In the genomic region with DNA sequence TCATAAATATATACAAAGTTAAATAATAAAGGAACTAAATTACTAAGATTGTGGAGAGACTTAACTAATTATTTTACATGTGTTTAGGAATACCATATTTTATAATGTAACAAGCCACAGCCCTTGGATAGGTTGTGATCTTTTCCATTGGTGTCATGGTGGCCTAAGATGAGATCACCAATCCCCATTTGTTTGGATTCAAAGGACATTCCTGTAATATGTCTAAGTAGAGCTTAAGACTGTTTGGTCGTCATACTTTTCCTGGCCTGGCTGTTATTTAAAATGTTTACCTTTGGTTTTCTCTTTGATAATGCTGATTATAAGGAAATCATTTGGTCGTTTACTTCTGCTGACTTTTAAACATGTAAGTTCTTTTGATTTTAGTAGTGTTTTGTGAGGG, we compare ENCODE assay signal across 11 cellular contexts.
DNase-seq lines count a peak whose midpoint lies in the region; ATAC-seq and TF ChIP-seq lines count a peak whose summit lies in the region.
"Had no signal": no experiment of that assay in that cellular context is flagged by ENCODE, and none has a peak within 500 bp of the region (broad histone marks: within the 10 kb centered on the region; RNA-seq: fewer than 3 reads in every experiment).

No MANE protein-coding gene starts in this region.

- H4K20me1 ChIP-seq in IMR-90 (ENCODE audit: insufficient read depth, low read length), result no peaks in the 10 kb centered on the region
- no peaks in the 10 kb centered on the region for H4K20me1 ChIP-seq in hepatocyte (ENCODE audit: insufficient read depth, poor library complexity, severe bottlenecking)

- H3K4me3 ChIP-seq in IMR-90 (ENCODE audit: insufficient read depth, low read depth, low read length) (no peak overlapping the region), hepatocyte (no peak overlapping the region), mesenchymal stem cell (ENCODE audit: insufficient read depth in 1 of 2, low read depth in 1 of 2, low read length in 2 of 2) (no peak overlapping the region)
- H3K4me3 ChIP-seq: HAP-1 had no signal

- intact Hi-C loops in IMR-90 (cut with micrococcal nuclease), result no loop called here

- POLR2A ChIA-PET in IMR-90 (lab: Charles Lee; ENCODE audit: unreplicated experiment), result no interaction called here

- peak overlapping the region; percentile 22; the same call in 1 of the 2 replicates for H3K23ac ChIP-seq in IMR-90 (ENCODE audit: low read depth, low read length)
- no peak overlapping the region for H3K23ac ChIP-seq in mesenchymal stem cell (ENCODE audit: low read length in 2 of 2)

- no peak overlapping the region for H2BK15ac ChIP-seq in IMR-90 (ENCODE audit: low read depth, low read length)
- no peak overlapping the region for H2BK15ac ChIP-seq in mesenchymal stem cell (ENCODE audit: low read depth, poor library complexity, severe bottlenecking)

- H3K18ac ChIP-seq in IMR-90 (ENCODE audit: low read depth, low read length), result peak overlapping the region; percentile 95
- no peak overlapping the region for H3K18ac ChIP-seq in mesenchymal stem cell (ENCODE audit: low read depth in 1 of 2, low read length in 2 of 2)

- peak overlapping the region; percentile 84 for H2BK5ac ChIP-seq in IMR-90 (ENCODE audit: low read depth, low read length, poor library complexity, severe bottlenecking)
- no peak overlapping the region for H2BK5ac ChIP-seq in mesenchymal stem cell (ENCODE audit: low read depth, low read length, poor library complexity, severe bottlenecking)

- dilution Hi-C loops in IMR-90 (cut with HindIII; ENCODE audit: low sequenced_read_pairs, unreplicated experiment), result no loop called here

- 0 out of 2 replicates have a peak, but pooled peaks cover 3% of the 10 kb centered on the region for H3K9me1 ChIP-seq in IMR-90 (ENCODE audit: insufficient read depth, low read length)

- peak overlapping the region; percentile 82; the same call in 1 of the 2 replicates for H3K27ac ChIP-seq in IMR-90 (ENCODE audit: insufficient read depth, low read length)
- H3K27ac ChIP-seq in hepatocyte, result peak overlapping the region; percentile 28
- H3K27ac ChIP-seq in mesenchymal stem cell (ENCODE audit: low read length, poor library complexity, severe bottlenecking), result no peak overlapping the region
- H3K27ac ChIP-seq: C4-2B had no signal

- no peak overlapping the region for H3K9ac ChIP-seq in IMR-90 (ENCODE audit: low read depth, low read length)
- no peak overlapping the region for H3K9ac ChIP-seq in mesenchymal stem cell (ENCODE audit: low read length)

- peak; percentile 52 for DNase-seq in IMR-90
- DNase-seq in hepatocyte (ENCODE audit: low spot score), result no peak
- peak; percentile 20 for DNase-seq in mesenchymal stem cell
- DNase-seq in NCI-H446 (lab: John Stamatoyannopoulos, UW), result no peak
- DNase-seq: Caco-2; CD4-positive, alpha-beta T cell; GOT3 had no signal

- H4K5ac ChIP-seq in IMR-90 (ENCODE audit: low read depth, low read length), result peak overlapping the region; percentile 51

- H4K91ac ChIP-seq in IMR-90 (ENCODE audit: insufficient read depth, low read depth, low read length) (peak overlapping the region; percentile 73), mesenchymal stem cell (ENCODE audit: low read length) (no peak overlapping the region)

- in situ Hi-C loops in IMR-90 (cut with MboI; ENCODE audit: low sequenced_read_pairs), result no loop called here

- H3K9me2 ChIP-seq in hepatocyte (replicated peaks; ENCODE audit: insufficient read depth), result no peaks in the 10 kb centered on the region

- CTCF ChIA-PET in IMR-90 (lab: Yijun Ruan, JAX), result no interaction called here

- H4K8ac ChIP-seq in IMR-90 (ENCODE audit: low read depth in 2 of 2, low read length in 2 of 2) (peak overlapping the region; percentile 59 to 95; a peak in 2 of 4 replicates), mesenchymal stem cell (ENCODE audit: low read length) (no peak overlapping the region)

- H3K4me1 ChIP-seq in IMR-90 (ENCODE audit: control insufficient read depth, insufficient read depth, low read length), result peaks cover 7% of the 10 kb centered on the region; the same call in 1 of the 2 replicates
- H3K4me1 ChIP-seq in hepatocyte (ENCODE audit: insufficient read depth), result no peaks in the 10 kb centered on the region
- no peaks in the 10 kb centered on the region for H3K4me1 ChIP-seq in mesenchymal stem cell (ENCODE audit: control insufficient read depth, insufficient read depth, low read depth, low read length)
- H3K4me1 ChIP-seq: HAP-1 had no signal

- H3K79me2 ChIP-seq in hepatocyte, result no peaks in the 10 kb centered on the region

- WGBS in IMR-90 (ENCODE audit: extremely low coverage in 2 of 2, insufficient read length in 1 of 2), 2 experiments, result no CpG with 5 or more reads among the region's 2 CpGs
- WGBS in hepatocyte (ENCODE audit: low lambda C conversion rate, missing lambda C conversion rate), result 39% methylated on average over 2 of the region's 2 CpGs
- 79% methylated on average over 2 of the region's 2 CpGs for WGBS in mesenchymal stem cell

- no TSS peak for BruUV-seq in IMR-90 (replicated peaks; lab: Mats Ljungman, UMichigan)

- no peaks in the 10 kb centered on the region for H3K9me3 ChIP-seq in IMR-90 (ENCODE audit: control insufficient read depth, insufficient read depth, low read length)
- H3K9me3 ChIP-seq in hepatocyte (ENCODE audit: low read depth), result no peaks in the 10 kb centered on the region
- H3K9me3 ChIP-seq in mesenchymal stem cell (ENCODE audit: control insufficient read depth, low read length), result no peaks in the 10 kb centered on the region
- H3K9me3 ChIP-seq: Caco-2, HAP-1 had no signal

- no peak for TF ChIP-seq CTCF in IMR-90 (conservative IDR thresholded peaks at IDR 0.05; ENCODE audit: low read depth, low read length)
- no peak for TF ChIP-seq CTCF in hepatocyte (IDR thresholded peaks at IDR 0.05; ENCODE audit: poor library complexity)

- H3K4me2 ChIP-seq in IMR-90 (ENCODE audit: low read depth, low read length) (peak overlapping the region; percentile 6; the same call in 1 of the 2 replicates), hepatocyte (no peak overlapping the region), mesenchymal stem cell (ENCODE audit: low read length, poor library complexity, severe bottlenecking) (no peak overlapping the region)

- H2BK120ac ChIP-seq in IMR-90 (ENCODE audit: low read depth, low read length) (peak overlapping the region; percentile 73), mesenchymal stem cell (ENCODE audit: low read depth, low read length) (no peak overlapping the region)

- H3K27me3 ChIP-seq in IMR-90 (ENCODE audit: control insufficient read depth, insufficient read depth, low read length) (no peaks in the 10 kb centered on the region), hepatocyte (no peaks in the 10 kb centered on the region), mesenchymal stem cell (ENCODE audit: control insufficient read depth in 1 of 2, insufficient read depth in 1 of 2, low read length in 2 of 2) (no peaks in the 10 kb centered on the region)

- peaks cover 4 to 6% of the 10 kb centered on the region in 2 experiments; a peak in 2 of 4 replicates for H3K79me1 ChIP-seq in IMR-90 (ENCODE audit: low read depth in 1 of 2, low read length in 2 of 2)
- H3K79me1 ChIP-seq in mesenchymal stem cell (replicated peaks; ENCODE audit: low read length, poor library complexity, severe bottlenecking), result peaks cover 2% of the 10 kb centered on the region

- H2BK20ac ChIP-seq in IMR-90 (ENCODE audit: low read depth, low read length), result peak overlapping the region; percentile 79; the same call in 1 of the 2 replicates

- peak; percentile 60 for ATAC-seq in IMR-90 (ENCODE audit: low read depth)
- no peak for ATAC-seq in GM19035 (IDR thresholded peaks at IDR 0.05; ENCODE audit: unreplicated experiment)
- no peak for ATAC-seq in GM21528 (IDR thresholded peaks at IDR 0.05; ENCODE audit: low FRiP score, unreplicated experiment)

- TF ChIP-seq RAD21 in IMR-90 (IDR thresholded peaks at IDR 0.05; ENCODE audit: low read length), result no peak

- H3K14ac ChIP-seq in IMR-90 (replicated peaks; ENCODE audit: low read depth, low read length), result no peak overlapping the region; the same call in 1 of the 2 replicates
- no peak overlapping the region for H3K14ac ChIP-seq in mesenchymal stem cell (ENCODE audit: low read length in 2 of 2)

- H2AFZ ChIP-seq in IMR-90 (replicated peaks; ENCODE audit: low read length, poor library complexity), result no peak overlapping the region
- H2AFZ ChIP-seq in hepatocyte, result no peak overlapping the region
- no peak overlapping the region for H2AFZ ChIP-seq in mesenchymal stem cell (ENCODE audit: low read depth, low read length)

- no peak overlapping the region for H2BK12ac ChIP-seq in mesenchymal stem cell (ENCODE audit: low read length in 2 of 2)

- TF ChIP-seq POLR2A in IMR-90 (IDR thresholded peaks at IDR 0.05; ENCODE audit: low read depth, low read length), result no peak

- peaks cover 8% of the 10 kb centered on the region; the same call in 1 of the 2 replicates for H3K36me3 ChIP-seq in IMR-90 (ENCODE audit: control insufficient read depth, insufficient read depth, low read length)
- no peaks in the 10 kb centered on the region for H3K36me3 ChIP-seq in hepatocyte (replicated peaks; ENCODE audit: insufficient read depth, low read depth)
- H3K36me3 ChIP-seq in mesenchymal stem cell (ENCODE audit: control insufficient read depth in 1 of 2, insufficient read depth in 2 of 2, low read depth in 1 of 2, low read length in 2 of 2), result peaks cover 3 to 15% of the 10 kb centered on the region in 2 experiments

- no peak overlapping the region for H2AK9ac ChIP-seq in IMR-90 (replicated peaks; ENCODE audit: low read depth, low read length, poor library complexity)

- no peak overlapping the region for H2AK5ac ChIP-seq in IMR-90 (ENCODE audit: low read depth, low read length)
- no peak overlapping the region for H2AK5ac ChIP-seq in mesenchymal stem cell (ENCODE audit: low read length, severe bottlenecking)

- H3K4ac ChIP-seq in IMR-90 (ENCODE audit: low read depth, low read length) (peak overlapping the region; percentile 72), mesenchymal stem cell (ENCODE audit: low read depth in 1 of 2, low read length in 2 of 2) (no peak overlapping the region)

- no peak overlapping the region for H3K56ac ChIP-seq in IMR-90 (ENCODE audit: extremely low read depth, insufficient read depth, low read length)

TF ChIP-seq in IMR-90, 13 proteins besides CTCF, POLR2A, EP300 and RAD21:
- peak; percentile 43; the same call in 1 of the 2 replicates for TF ChIP-seq MAFK (IDR thresholded peaks at IDR 0.05; ENCODE audit: low read depth, low read length)
- no peak for TF ChIP-seq CHD1 (IDR thresholded peaks at IDR 0.05; ENCODE audit: low read depth, low read length)

Comparison
In these comparisons a context has a peak if more than half of its experiments do, and no peak if none do; other contexts are left out.
1. DNase-seq: peak in IMR-90 (single experiment) and mesenchymal stem cell (single experiment); none in hepatocyte (single experiment) and NCI-H446 (0 of 2).